2 cellular contexts compared by ENCODE assay signal in genomic region chr15:89847101-89847500, GRCh38.
TF ChIP-seq lines count a peak whose summit lies in the region.

No MANE protein-coding gene starts in this region.

TF ChIP-seq in SK-N-SH, 30 proteins besides CTCF, POLR2A, EP300 and RAD21:
- TF ChIP-seq POLR2AphosphoS5 (IDR thresholded peaks at IDR 0.05; ENCODE audit: low read depth, low read length) (no peak), NRF1 (IDR thresholded peaks at IDR 0.05; ENCODE audit: low read depth, low read length) (no peak), GABPA (IDR thresholded peaks at IDR 0.05; ENCODE audit: low read depth) (no peak), SIN3A (IDR thresholded peaks at IDR 0.05; ENCODE audit: borderline replicate concordance, low read depth, low read length) (no peak), MEF2A (IDR thresholded peaks at IDR 0.05; ENCODE audit: borderline replicate concordance, low read depth) (no peak), YY1 (IDR thresholded peaks at IDR 0.05; ENCODE audit: low read depth) (no peak), FOSL2 (IDR thresholded peaks at IDR 0.05; ENCODE audit: borderline replicate concordance, low read depth) (no peak), TEAD4 (IDR thresholded peaks at IDR 0.05; ENCODE audit: borderline replicate concordance, insufficient read depth) (no peak)

TF ChIP-seq in SK-N-SH treated with all-trans-retinoic acid at 6 μM for 48 hours, 23 proteins besides CTCF, POLR2A, EP300 and RAD21:
- TF ChIP-seq TSHZ2 (CRISPR knock-in tag; IDR thresholded peaks at IDR 0.05) = no peak
- no peak for TF ChIP-seq CREB5 (CRISPR knock-in tag; IDR thresholded peaks at IDR 0.05; ENCODE audit: low read depth)
- TF ChIP-seq PATZ1 (CRISPR knock-in tag; IDR thresholded peaks at IDR 0.05; ENCODE audit: borderline replicate concordance) = no peak
- TF ChIP-seq ZC3H10 (CRISPR knock-in tag; IDR thresholded peaks at IDR 0.05) = no peak
- TF ChIP-seq RARB (CRISPR knock-in tag; IDR thresholded peaks at IDR 0.05) = no peak
- TF ChIP-seq ISL1 (CRISPR knock-in tag; IDR thresholded peaks at IDR 0.05) = no peak
- no peak for TF ChIP-seq OSR1 (CRISPR knock-in tag; IDR thresholded peaks at IDR 0.05)
- TF ChIP-seq CSRNP3 (CRISPR knock-in tag; IDR thresholded peaks at IDR 0.05) = no peak
- TF ChIP-seq ESRRG (CRISPR knock-in tag; IDR thresholded peaks at IDR 0.05) = no peak
- TF ChIP-seq TOX (CRISPR knock-in tag; IDR thresholded peaks at IDR 0.05; ENCODE audit: borderline replicate concordance) = no peak
- no peak for TF ChIP-seq SNAI2 (CRISPR knock-in tag; IDR thresholded peaks at IDR 0.05)
- TF ChIP-seq ZNF8 (CRISPR knock-in tag; IDR thresholded peaks at IDR 0.05) = no peak
- no peak for TF ChIP-seq TCF4 (CRISPR knock-in tag; IDR thresholded peaks at IDR 0.05; ENCODE audit: borderline replicate concordance)
- TF ChIP-seq ARNTL (CRISPR knock-in tag; IDR thresholded peaks at IDR 0.05; ENCODE audit: borderline replicate concordance, low read depth) = no peak
- TF ChIP-seq ZNF70 (CRISPR knock-in tag; IDR thresholded peaks at IDR 0.05) = no peak
- TF ChIP-seq BACH2 (CRISPR knock-in tag; IDR thresholded peaks at IDR 0.05; ENCODE audit: borderline replicate concordance) = no peak
- TF ChIP-seq CSDC2 (CRISPR knock-in tag; IDR thresholded peaks at IDR 0.05) = no peak
TF ChIP-seq in SK-N-SH treated with all-trans-retinoic acid at 6 μM for 48 hours: peak in this region for 0.
